ENCODE assay signal across 1 cellular context in genomic region chr13:19633340-19634128, GRCh38.
TF ChIP-seq lines count a peak whose summit lies in the region.

MPHOSPH8 (plus strand) TSS chr13:19633659; CDS start chr13:19633749, 90 bp downstream.

TF ChIP-seq in HepG2, 621 proteins besides CTCF, POLR2A, EP300 and RAD21 (continued from another document and continues in another):
- TF ChIP-seq ZNF556 (CRISPR knock-in tag; IDR thresholded peaks at IDR 0.05; ENCODE audit: borderline replicate concordance): no peak
- TF ChIP-seq ZBTB42 (CRISPR knock-in tag; IDR thresholded peaks at IDR 0.05): no peak
- TF ChIP-seq ZUFSP (CRISPR knock-in tag; IDR thresholded peaks at IDR 0.05; ENCODE audit: borderline replicate concordance): no peak
- no peak for TF ChIP-seq ZNF512B (CRISPR knock-in tag; IDR thresholded peaks at IDR 0.05; ENCODE audit: borderline replicate concordance)
- no peak for TF ChIP-seq ZBTB7A (CRISPR knock-in tag; IDR thresholded peaks at IDR 0.05)
- TF ChIP-seq PRDM15 (CRISPR knock-in tag; IDR thresholded peaks at IDR 0.05): no peak
- no peak for TF ChIP-seq ZMYM2 (CRISPR knock-in tag; IDR thresholded peaks at IDR 0.05)
- no peak for TF ChIP-seq KDM6A (CRISPR knock-in tag; IDR thresholded peaks at IDR 0.05; ENCODE audit: low read depth)
- no peak for TF ChIP-seq SKI (IDR thresholded peaks at IDR 0.05; ENCODE audit: partially characterized antibody)
- no peak for TF ChIP-seq DNMT1 (CRISPR knock-in tag; IDR thresholded peaks at IDR 0.05)
- TF ChIP-seq SMAD3 (CRISPR knock-in tag; IDR thresholded peaks at IDR 0.05): 0 out of 2 replicates have a peak, but pooled peaks have one; percentile 31
- no peak for TF ChIP-seq KAT2B (IDR thresholded peaks at IDR 0.05; ENCODE audit: borderline replicate concordance, low read depth, low read length)
- TF ChIP-seq CSRNP1 (CRISPR knock-in tag; IDR thresholded peaks at IDR 0.05): no peak
- TF ChIP-seq ZNF839 (CRISPR knock-in tag; IDR thresholded peaks at IDR 0.05; ENCODE audit: borderline replicate concordance): no peak
- no peak for TF ChIP-seq BCL3 (CRISPR knock-in tag; IDR thresholded peaks at IDR 0.05)
- no peak for TF ChIP-seq TRIM24 (CRISPR knock-in tag; IDR thresholded peaks at IDR 0.05)
- no peak for TF ChIP-seq BRCA1 (CRISPR knock-in tag; IDR thresholded peaks at IDR 0.05)
- peak in 1 of 2 experiments; percentile 78; a peak in 3 of 4 replicates for TF ChIP-seq HMGXB4 (CRISPR knock-in tag; IDR thresholded peaks at IDR 0.05; ENCODE audit: borderline replicate concordance in 1 of 2, low read depth in 1 of 2)
- peak; percentile 94 for TF ChIP-seq NR2C2 (CRISPR knock-in tag; IDR thresholded peaks at IDR 0.05; ENCODE audit: borderline replicate concordance)
- TF ChIP-seq DRAP1 (CRISPR knock-in tag; IDR thresholded peaks at IDR 0.05): peak; percentile 76
- no peak for TF ChIP-seq CCAR2 (optimal IDR thresholded peaks at IDR 0.05; ENCODE audit: low read depth, low read length)
- TF ChIP-seq CREB1 (IDR thresholded peaks at IDR 0.05): peak; percentile 78
- TF ChIP-seq CREB1 (CRISPR knock-in tag; IDR thresholded peaks at IDR 0.05): peak; percentile 95
- TF ChIP-seq CCDC6 (CRISPR knock-in tag; IDR thresholded peaks at IDR 0.05): 0 out of 2 replicates have a peak, but pooled peaks have one; percentile 39
- TF ChIP-seq ZFX (CRISPR knock-in tag; IDR thresholded peaks at IDR 0.05; ENCODE audit: low read depth): peak; percentile 78; the same call in 1 of the 2 replicates
- TF ChIP-seq MAX (IDR thresholded peaks at IDR 0.05): no peak
- peak; percentile 62; the same call in 1 of the 2 replicates for TF ChIP-seq ZNF572 (CRISPR knock-in tag; IDR thresholded peaks at IDR 0.05)
- no peak for TF ChIP-seq ZNF546 (CRISPR knock-in tag; conservative IDR thresholded peaks at IDR 0.05)
- no peak for TF ChIP-seq NCOA5 (CRISPR knock-in tag; IDR thresholded peaks at IDR 0.05)
- TF ChIP-seq SP4 (CRISPR knock-in tag; IDR thresholded peaks at IDR 0.05): peak; percentile 70; the same call in 1 of the 2 replicates
- peak; percentile 30; the same call in 1 of the 2 replicates for TF ChIP-seq SOX5 (CRISPR knock-in tag; IDR thresholded peaks at IDR 0.05; ENCODE audit: borderline replicate concordance)
- no peak for TF ChIP-seq MAFF (IDR thresholded peaks at IDR 0.05; ENCODE audit: low read depth, low read length)
- TF ChIP-seq ETV5 (CRISPR knock-in tag; IDR thresholded peaks at IDR 0.05; ENCODE audit: borderline replicate concordance): peak; percentile 34; the same call in 1 of the 2 replicates
- TF ChIP-seq GPN1 (CRISPR knock-in tag; IDR thresholded peaks at IDR 0.05; ENCODE audit: borderline replicate concordance): no peak
- no peak for TF ChIP-seq ONECUT2 (CRISPR knock-in tag; IDR thresholded peaks at IDR 0.05)
- TF ChIP-seq ZNF75D (CRISPR knock-in tag; IDR thresholded peaks at IDR 0.05; ENCODE audit: borderline replicate concordance): no peak
- no peak for TF ChIP-seq PRDM10 (CRISPR knock-in tag; IDR thresholded peaks at IDR 0.05; ENCODE audit: low read depth)
- peak; percentile 92 for TF ChIP-seq GMEB2 (CRISPR knock-in tag; IDR thresholded peaks at IDR 0.05; ENCODE audit: low read depth)
- TF ChIP-seq ZBTB33 (CRISPR knock-in tag; IDR thresholded peaks at IDR 0.05): no peak
